Comparison of ENCODE assay signal across 14 cellular contexts in the genomic region with DNA sequence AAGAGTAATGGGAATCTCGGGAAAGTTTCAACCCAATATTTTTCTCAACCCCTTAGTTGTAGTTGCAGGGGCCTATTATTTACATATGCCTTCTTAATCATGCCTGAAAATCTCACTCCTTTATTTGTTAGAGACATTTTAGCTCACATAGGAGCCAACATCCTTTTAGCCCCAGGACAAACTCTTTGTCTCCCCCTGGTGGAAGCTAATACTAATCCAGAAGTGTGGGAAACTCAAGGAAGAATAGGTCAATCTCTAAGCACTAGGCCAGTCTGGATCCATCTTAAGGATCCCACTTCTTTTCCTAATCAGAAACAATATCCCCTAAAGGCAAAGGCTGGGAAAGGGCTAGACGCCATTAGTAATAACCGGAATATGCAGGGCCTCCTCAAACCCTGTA.
A peak's percentile ranks its signal among the peaks of the same experiment; 100 is the strongest.
DNase-seq lines count a peak whose midpoint lies in the region; ATAC-seq, FAIRE-seq and TF ChIP-seq lines count a peak whose summit lies in the region.
"Had no signal": no experiment of that assay in that cellular context is flagged by ENCODE, and none has a peak within 500 bp of the region (broad histone marks: within the 10 kb centered on the region; RNA-seq: fewer than 3 reads in every experiment).

No MANE protein-coding gene starts in this region.

- no peaks in the 10 kb centered on the region for H3K4me1 ChIP-seq in K562 (replicated peaks in 1 of 2; ENCODE audit: control insufficient read depth in 2 of 2, insufficient read depth in 2 of 2, low read length in 2 of 2)
- H3K4me1 ChIP-seq: Caco-2 had no signal

- no peak overlapping the region for H2AFZ ChIP-seq in K562 (ENCODE audit: low read depth, low read length)

- 3% methylated on average over 3 of the region's 3 CpGs for WGBS in K562 (ENCODE audit: insufficient coverage, low coverage, missing lambda C conversion rate)

- CTCF ChIA-PET in K562 (lab: Yijun Ruan, JAX; ENCODE audit: low intra/inter-chr PET ratio) (no interaction called here), WTC11 (lab: Charles Lee) (interaction anchor here (1.1 kb wide), 1 partner anchor 202 kb away, joined by 3 read pairs; no protein-coding TSS in a partner anchor)

- intact Hi-C loops in K562 (cut with micrococcal nuclease): no loop called here

- H3K4me3 ChIP-seq in K562: no peak overlapping the region
- H3K4me3 ChIP-seq in retinal pigment epithelial cell (ENCODE audit: low read length): no peak overlapping the region

- H3K9me1 ChIP-seq in K562 (ENCODE audit: control insufficient read depth, insufficient read depth, low read length): no peaks in the 10 kb centered on the region

- no peaks in the 10 kb centered on the region for H3K36me3 ChIP-seq in K562 (ENCODE audit: control insufficient read depth, insufficient read depth, low read length)

- peak in 1 of 2 experiments; percentile 11; a peak in 1 of 4 replicates for TF ChIP-seq RAD21 in K562 (CRISPR knock-in tag; conservative IDR thresholded peaks at IDR 0.05 in 1 of 2, IDR thresholded peaks at IDR 0.05 in 1 of 2)

- H3K36me3 Mint-ChIP-seq in WTC11: peaks cover 84% of the 10 kb centered on the region

- TF ChIP-seq EP300 in K562 (IDR thresholded peaks at IDR 0.05; ENCODE audit: low read length): no peak

- peaks cover 93% of the 10 kb centered on the region for H3K9me3 Mint-ChIP-seq in WTC11

- no peaks in the 10 kb centered on the region for H3K27me3 ChIP-seq in K562 (ENCODE audit: control insufficient read depth in 2 of 2, insufficient read depth in 2 of 2, low read length in 2 of 2)

- H3K4me1 Mint-ChIP-seq in WTC11: no peaks in the 10 kb centered on the region

- no peak overlapping the region for H3K27ac Mint-ChIP-seq in WTC11

- no peak overlapping the region for H3K27ac ChIP-seq in K562 (ENCODE audit: extremely low read depth, low read depth, low read length)

- no peak for FAIRE-seq in K562 (lab: Jason Lieb, UNC)
- FAIRE-seq: GM12892, RCC 7860 had no signal

- BruUV-seq in K562 (replicated peaks; lab: Mats Ljungman, UMichigan): no TSS peak

- no peak overlapping the region for H3K4me2 ChIP-seq in K562 (ENCODE audit: insufficient read depth, low read length)

- H3K27me3 Mint-ChIP-seq in WTC11 (ENCODE audit: low read depth): no peaks in the 10 kb centered on the region

- TF ChIP-seq POLR2A in K562 (conservative IDR thresholded peaks at IDR 0.05): no peak

- in situ Hi-C loops in KBM-7 (cut with MboI; ENCODE audit: low pct_unique_long_range_greater_than_20kb, low sequenced_read_pairs) (no loop called here), K562 (cut with MboI) (no loop called here)

- ATAC-seq in K562 (no peak), WTC11 (no peak)

- POLR2A ChIA-PET in K562 (lab: Yijun Ruan, JAX) (no interaction called here), WTC11 (lab: Charles Lee) (no interaction called here)

- no peaks in the 10 kb centered on the region for H3K79me2 ChIP-seq in K562 (ENCODE audit: control insufficient read depth, insufficient read depth, low read length)

- 0 out of 2 replicates have a peak, but pooled peaks cover 4% of the 10 kb centered on the region for H3K9me3 ChIP-seq in K562 (replicated peaks; ENCODE audit: control insufficient read depth, insufficient read depth, low read depth, low read length)

- peak; percentile 9 to 28 (median 17); a peak in 2 of 6 replicates for TF ChIP-seq CTCF in K562 (IDR thresholded peaks at IDR 0.05 in 2 of 3, conservative IDR thresholded peaks at IDR 0.05 in 1 of 3; ENCODE audit: insufficient read depth in 2 of 3, low read depth in 1 of 3, low read length in 3 of 3)
- TF ChIP-seq CTCF in retinal pigment epithelial cell (conservative IDR thresholded peaks at IDR 0.05; ENCODE audit: low read depth, low read length): peak; percentile 17
- TF ChIP-seq CTCF in WTC11 (IDR thresholded peaks at IDR 0.05): no peak

- DNase-seq in NCI-H82 (lab: John Stamatoyannopoulos, UW) (peak; percentile 31), NCI-H82 treated with DMSO at 0.1 percent for 48 hours (lab: John Stamatoyannopoulos, UW; ENCODE audit: unreplicated experiment) (no peak), KBM-7 (peak; percentile 23), K562 (ENCODE audit: extremely low read depth in 1 of 4, low spot score in 3 of 4) (peak; percentile 4 to 23 (median 14)), retinal pigment epithelial cell (ENCODE audit: low read depth) (no peak), AG08395 (ENCODE audit: low spot score) (no peak), hippocampal formation (lab: John Stamatoyannopoulos, UW) (no peak), WTC11 (ENCODE audit: low spot score) (no peak)
- DNase-seq: amygdala, NCI-H1092, substantia nigra had no signal

- H3K4me3 Mint-ChIP-seq in WTC11: no peak overlapping the region

- H3K9ac ChIP-seq in K562 (ENCODE audit: insufficient read depth in 1 of 2, low read depth in 2 of 2, low read length in 2 of 2): no peak overlapping the region

- no peaks in the 10 kb centered on the region for H4K20me1 ChIP-seq in K562 (replicated peaks; ENCODE audit: control insufficient read depth, insufficient read depth, low read length)

TF ChIP-seq in K562, 482 proteins besides CTCF, POLR2A, EP300 and RAD21:
- no peak for TF ChIP-seq DIDO1 (tag; IDR thresholded peaks at IDR 0.05; ENCODE audit: low read depth)
- TF ChIP-seq MCM7 (IDR thresholded peaks at IDR 0.05): no peak
- TF ChIP-seq FOXP1 (CRISPR knock-in tag; IDR thresholded peaks at IDR 0.05): no peak
- no peak for TF ChIP-seq RBM39 (optimal IDR thresholded peaks at IDR 0.05; ENCODE audit: low read depth, low read length)
- no peak for TF ChIP-seq ZNF263 (CRISPR knock-in tag; IDR thresholded peaks at IDR 0.05; ENCODE audit: borderline replicate concordance)
- TF ChIP-seq, protein P1, sequence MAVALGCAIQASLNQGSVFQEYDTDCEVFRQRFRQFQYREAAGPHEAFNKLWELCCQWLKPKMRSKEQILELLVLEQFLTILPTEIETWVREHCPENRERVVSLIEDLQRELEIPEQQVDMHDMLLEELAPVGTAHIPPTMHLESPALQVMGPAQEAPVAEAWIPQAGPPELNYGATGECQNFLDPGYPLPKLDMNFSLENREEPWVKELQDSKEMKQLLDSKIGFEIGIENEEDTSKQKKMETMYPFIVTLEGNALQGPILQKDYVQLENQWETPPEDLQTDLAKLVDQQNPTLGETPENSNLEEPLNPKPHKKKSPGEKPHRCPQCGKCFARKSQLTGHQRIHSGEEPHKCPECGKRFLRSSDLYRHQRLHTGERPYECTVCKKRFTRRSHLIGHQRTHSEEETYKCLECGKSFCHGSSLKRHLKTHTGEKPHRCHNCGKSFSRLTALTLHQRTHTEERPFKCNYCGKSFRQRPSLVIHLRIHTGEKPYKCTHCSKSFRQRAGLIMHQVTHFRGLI (CRISPR knock-in tag; IDR thresholded peaks at IDR 0.05): no peak
- TF ChIP-seq HMG20B (CRISPR knock-in tag; IDR thresholded peaks at IDR 0.05): no peak
- no peak for TF ChIP-seq ERF (CRISPR knock-in tag; IDR thresholded peaks at IDR 0.05)

TF ChIP-seq in WTC11, 78 proteins besides CTCF, POLR2A, EP300 and RAD21:
- no peak for TF ChIP-seq NR3C1 (CRISPR knock-in tag; conservative IDR thresholded peaks at IDR 0.05; ENCODE audit: low read depth)
- TF ChIP-seq, protein P2, sequence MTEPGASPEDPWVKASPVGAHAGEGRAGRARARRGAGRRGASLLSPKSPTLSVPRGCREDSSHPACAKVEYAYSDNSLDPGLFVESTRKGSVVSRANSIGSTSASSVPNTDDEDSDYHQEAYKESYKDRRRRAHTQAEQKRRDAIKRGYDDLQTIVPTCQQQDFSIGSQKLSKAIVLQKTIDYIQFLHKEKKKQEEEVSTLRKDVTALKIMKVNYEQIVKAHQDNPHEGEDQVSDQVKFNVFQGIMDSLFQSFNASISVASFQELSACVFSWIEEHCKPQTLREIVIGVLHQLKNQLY (CRISPR knock-in tag; IDR thresholded peaks at IDR 0.05): no peak

Comparison
In these comparisons a context has a peak if more than half of its experiments do, and no peak if none do; other contexts are left out.
1. DNase-seq: peak in NCI-H82 (single experiment), KBM-7 (single experiment) and K562 (4 of 4); none in NCI-H82 treated with DMSO at 0.1 percent for 48 hours (single experiment), retinal pigment epithelial cell (single experiment), AG08395 (single experiment), hippocampal formation (0 of 2) and WTC11 (single experiment).